ENCODE assay signal across 12 cellular contexts in the genomic region with DNA sequence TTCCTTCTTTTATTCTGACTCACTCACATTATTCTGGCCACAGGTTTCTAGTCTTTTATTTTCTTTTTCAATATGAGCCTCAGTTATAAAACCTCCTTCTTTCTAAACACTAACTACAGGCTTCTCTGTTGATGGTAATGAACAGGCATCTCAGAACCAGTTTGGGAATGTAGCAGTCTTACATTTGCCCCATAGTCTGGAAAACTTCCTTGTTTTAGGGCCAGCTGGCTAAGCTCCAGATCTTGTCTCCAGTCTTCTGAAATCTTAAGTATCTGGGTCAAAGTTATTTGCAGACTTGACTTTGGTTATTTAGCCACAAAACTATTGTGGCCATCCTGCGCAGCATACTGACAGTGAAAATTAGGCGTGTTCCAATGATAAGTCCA.
A peak's percentile ranks its signal among the peaks of the same experiment; 100 is the strongest.
DNase-seq lines count a peak whose midpoint lies in the region; ATAC-seq, FAIRE-seq and TF ChIP-seq lines count a peak whose summit lies in the region.
"Had no signal": no experiment of that assay in that cellular context is flagged by ENCODE, and none has a peak within 500 bp of the region (broad histone marks: within the 10 kb centered on the region; RNA-seq: fewer than 3 reads in every experiment).

No MANE protein-coding gene starts in this region.

- no peaks in the 10 kb centered on the region for H3K79me2 ChIP-seq in HepG2 (ENCODE audit: insufficient read depth, low read length)

- TF ChIP-seq POLR2A in right lobe of liver (IDR thresholded peaks at IDR 0.05), result no peak
- TF ChIP-seq POLR2A in HepG2 (IDR thresholded peaks at IDR 0.05; ENCODE audit: insufficient read depth in 1 of 2, low read depth in 2 of 2, low read length in 2 of 2), result no peak

- H3K36me3 ChIP-seq in right lobe of liver (no peaks in the 10 kb centered on the region), HepG2 (replicated peaks in 1 of 2; ENCODE audit: control insufficient read depth in 1 of 2, insufficient read depth in 2 of 2, low read length in 2 of 2) (no peaks in the 10 kb centered on the region)

- CTCF ChIA-PET in HepG2 (lab: Yijun Ruan, JAX; ENCODE audit: low intra/inter-chr PET ratio, low total read pairs), result no interaction called here

- no peak overlapping the region for H3K9ac ChIP-seq in HepG2 (ENCODE audit: insufficient read depth, low read depth, low read length)

- TF ChIP-seq CTCF in right lobe of liver (IDR thresholded peaks at IDR 0.05) (no peak), HepG2 (CRISPR knock-in tag; IDR thresholded peaks at IDR 0.05) (no peak)

- H3K27me3 ChIP-seq in right lobe of liver (no peaks in the 10 kb centered on the region), HepG2 (ENCODE audit: control insufficient read depth in 1 of 2, insufficient read depth in 2 of 2, low read length in 2 of 2) (peaks cover 0 to 2% of the 10 kb centered on the region in 2 experiments; a peak in 1 of 5 replicates)

- no peaks in the 10 kb centered on the region for H4K20me1 ChIP-seq in HepG2 (ENCODE audit: insufficient read depth, low read length)

- no peak for TF ChIP-seq RAD21 in HepG2 (CRISPR knock-in tag; IDR thresholded peaks at IDR 0.05)

- no TSS peak for BruUV-seq in HepG2 (replicated peaks; lab: Mats Ljungman, UMichigan)

- in situ Hi-C loops in HepG2 (cut with HindIII; ENCODE audit: extremely low pct_ligation_motif_present, low pct_unique_long_range_greater_than_20kb), result no loop called here

- intact Hi-C loops in right lobe of liver (cut with DNase I), result no loop called here
- intact Hi-C loops in HepG2 (cut with micrococcal nuclease; ENCODE audit: unreplicated experiment), result loop anchor here (5.0 kb wide), 1 partner anchor 1486 kb away; no protein-coding TSS in a partner anchor

- POLR2A ChIA-PET in HepG2 (lab: Yijun Ruan, JAX), result no interaction called here

- no peak overlapping the region for H3K4me3 ChIP-seq in right lobe of liver
- H3K4me3 ChIP-seq in HepG2 (replicated peaks in 1 of 3; ENCODE audit: insufficient read depth in 1 of 3, low read depth in 2 of 3, low read length in 3 of 3), result no peak overlapping the region

- H3K27ac ChIP-seq in right lobe of liver (no peak overlapping the region), HepG2 (ENCODE audit: extremely low read length, insufficient read depth, low read length) (no peak overlapping the region)
- H3K27ac ChIP-seq: C4-2B had no signal

- peak in 3 of 4 donors; percentile 15 to 27 (median 18) for ATAC-seq in right lobe of liver
- no peak for ATAC-seq in HepG2
- no peak for ATAC-seq in HG02973 (IDR thresholded peaks at IDR 0.05; ENCODE audit: unreplicated experiment)
- ATAC-seq in HG02623 (IDR thresholded peaks at IDR 0.05; ENCODE audit: unreplicated experiment), result no peak
- ATAC-seq: left lobe of liver had no signal

- DNase-seq in right lobe of liver, result no peak
- no peak for DNase-seq in HepG2 (ENCODE audit: low spot score)
- DNase-seq in cerebellar cortex (ENCODE audit: low spot score), result peak; percentile 14
- DNase-seq in medulla oblongata (ENCODE audit: extremely low spot score), result peak; percentile 55
- peak; percentile 31 for DNase-seq in urothelium cell line (ENCODE audit: low spot score)
- no peak for DNase-seq in NCI-H2081 treated with DMSO at 0.1 percent for 48 hours (lab: John Stamatoyannopoulos, UW)
- DNase-seq: central memory CD4-positive, alpha-beta T cell; stimulated activated CD4-positive, alpha-beta T cell treated with anti-CD3 and anti-CD28 coated beads, Interleukin-4, amount 100 ng/mL, for 24 hours had no signal

- no peak overlapping the region for H2AFZ ChIP-seq in HepG2 (ENCODE audit: low read length)

- WGBS in right lobe of liver (ENCODE audit: insufficient coverage, low coverage, low lambda C conversion rate, missing lambda C conversion rate), result 83% methylated on average over 2 of the region's 2 CpGs
- WGBS in HepG2 (ENCODE audit: low lambda C conversion rate), result 68% methylated on average over 2 of the region's 2 CpGs

- no peaks in the 10 kb centered on the region for H3K4me1 ChIP-seq in right lobe of liver
- no peaks in the 10 kb centered on the region for H3K4me1 ChIP-seq in HepG2 (ENCODE audit: insufficient read depth, low read length)

- H3K9me3 ChIP-seq in right lobe of liver (no peaks in the 10 kb centered on the region), HepG2 (ENCODE audit: low read length) (no peaks in the 10 kb centered on the region)

- TF ChIP-seq EP300 in HepG2 (IDR thresholded peaks at IDR 0.05; ENCODE audit: low read depth in 2 of 2, low read length in 2 of 2) (no peak), HepG2 (CRISPR knock-in tag; IDR thresholded peaks at IDR 0.05; ENCODE audit: borderline replicate concordance) (no peak)

- no peak for FAIRE-seq in HepG2 (lab: Jason Lieb, UNC)
- FAIRE-seq in urothelium cell line (lab: Jason Lieb, UNC), result no peak

- H3K4me2 ChIP-seq in HepG2 (ENCODE audit: low read depth, low read length), result no peak overlapping the region

TF ChIP-seq in HepG2, 621 proteins besides CTCF, POLR2A, EP300 and RAD21:
- TF ChIP-seq CCDC6 (CRISPR knock-in tag; IDR thresholded peaks at IDR 0.05), result no peak
- TF ChIP-seq, protein P1, sequence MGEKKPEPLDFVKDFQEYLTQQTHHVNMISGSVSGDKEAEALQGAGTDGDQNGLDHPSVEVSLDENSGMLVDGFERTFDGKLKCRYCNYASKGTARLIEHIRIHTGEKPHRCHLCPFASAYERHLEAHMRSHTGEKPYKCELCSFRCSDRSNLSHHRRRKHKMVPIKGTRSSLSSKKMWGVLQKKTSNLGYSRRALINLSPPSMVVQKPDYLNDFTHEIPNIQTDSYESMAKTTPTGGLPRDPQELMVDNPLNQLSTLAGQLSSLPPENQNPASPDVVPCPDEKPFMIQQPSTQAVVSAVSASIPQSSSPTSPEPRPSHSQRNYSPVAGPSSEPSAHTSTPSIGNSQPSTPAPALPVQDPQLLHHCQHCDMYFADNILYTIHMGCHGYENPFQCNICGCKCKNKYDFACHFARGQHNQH (CRISPR knock-in tag; IDR thresholded peaks at IDR 0.05), result no peak
- TF ChIP-seq RELA (CRISPR knock-in tag; IDR thresholded peaks at IDR 0.05), result no peak
- no peak for TF ChIP-seq PHB2 (IDR thresholded peaks at IDR 0.05; ENCODE audit: partially characterized antibody)
- no peak for TF ChIP-seq TAF1 (CRISPR knock-in tag; IDR thresholded peaks at IDR 0.05)
- no peak for TF ChIP-seq TAF15 (IDR thresholded peaks at IDR 0.05; ENCODE audit: low read depth, low read length, poor library complexity, severe bottlenecking)
- no peak for TF ChIP-seq CBX5 (CRISPR knock-in tag; IDR thresholded peaks at IDR 0.05; ENCODE audit: borderline replicate concordance)
- TF ChIP-seq, protein P2, sequence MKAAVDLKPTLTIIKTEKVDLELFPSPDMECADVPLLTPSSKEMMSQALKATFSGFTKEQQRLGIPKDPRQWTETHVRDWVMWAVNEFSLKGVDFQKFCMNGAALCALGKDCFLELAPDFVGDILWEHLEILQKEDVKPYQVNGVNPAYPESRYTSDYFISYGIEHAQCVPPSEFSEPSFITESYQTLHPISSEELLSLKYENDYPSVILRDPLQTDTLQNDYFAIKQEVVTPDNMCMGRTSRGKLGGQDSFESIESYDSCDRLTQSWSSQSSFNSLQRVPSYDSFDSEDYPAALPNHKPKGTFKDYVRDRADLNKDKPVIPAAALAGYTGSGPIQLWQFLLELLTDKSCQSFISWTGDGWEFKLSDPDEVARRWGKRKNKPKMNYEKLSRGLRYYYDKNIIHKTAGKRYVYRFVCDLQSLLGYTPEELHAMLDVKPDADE (CRISPR knock-in tag; IDR thresholded peaks at IDR 0.05), result no peak
- TF ChIP-seq, protein P3, sequence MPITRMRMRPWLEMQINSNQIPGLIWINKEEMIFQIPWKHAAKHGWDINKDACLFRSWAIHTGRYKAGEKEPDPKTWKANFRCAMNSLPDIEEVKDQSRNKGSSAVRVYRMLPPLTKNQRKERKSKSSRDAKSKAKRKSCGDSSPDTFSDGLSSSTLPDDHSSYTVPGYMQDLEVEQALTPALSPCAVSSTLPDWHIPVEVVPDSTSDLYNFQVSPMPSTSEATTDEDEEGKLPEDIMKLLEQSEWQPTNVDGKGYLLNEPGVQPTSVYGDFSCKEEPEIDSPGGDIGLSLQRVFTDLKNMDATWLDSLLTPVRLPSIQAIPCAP (CRISPR knock-in tag; IDR thresholded peaks at IDR 0.05; ENCODE audit: low read depth), result no peak
- no peak for TF ChIP-seq GPN1 (CRISPR knock-in tag; IDR thresholded peaks at IDR 0.05; ENCODE audit: borderline replicate concordance)
- TF ChIP-seq, protein P4, sequence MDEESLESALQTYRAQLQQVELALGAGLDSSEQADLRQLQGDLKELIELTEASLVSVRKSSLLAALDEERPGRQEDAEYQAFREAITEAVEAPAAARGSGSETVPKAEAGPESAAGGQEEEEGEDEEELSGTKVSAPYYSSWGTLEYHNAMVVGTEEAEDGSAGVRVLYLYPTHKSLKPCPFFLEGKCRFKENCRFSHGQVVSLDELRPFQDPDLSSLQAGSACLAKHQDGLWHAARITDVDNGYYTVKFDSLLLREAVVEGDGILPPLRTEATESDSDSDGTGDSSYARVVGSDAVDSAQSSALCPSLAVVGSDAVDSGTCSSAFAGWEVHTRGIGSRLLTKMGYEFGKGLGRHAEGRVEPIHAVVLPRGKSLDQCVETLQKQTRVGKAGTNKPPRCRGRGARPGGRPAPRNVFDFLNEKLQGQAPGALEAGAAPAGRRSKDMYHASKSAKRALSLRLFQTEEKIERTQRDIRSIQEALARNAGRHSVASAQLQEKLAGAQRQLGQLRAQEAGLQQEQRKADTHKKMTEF (CRISPR knock-in tag; IDR thresholded peaks at IDR 0.05), result no peak

Comparison
In these comparisons a context has a peak if more than half of its experiments do, and no peak if none do; other contexts are left out.
1. ATAC-seq: peak in right lobe of liver (3 of 4); none in HepG2 (single experiment), HG02973 (single experiment) and HG02623 (single experiment).
2. DNase-seq: peak in cerebellar cortex (single experiment), medulla oblongata (single experiment) and urothelium cell line (single experiment); none in right lobe of liver (0 of 3), HepG2 (single experiment) and NCI-H2081 treated with DMSO at 0.1 percent for 48 hours (single experiment).